7 cellular contexts compared by ENCODE assay signal in the genomic region with DNA sequence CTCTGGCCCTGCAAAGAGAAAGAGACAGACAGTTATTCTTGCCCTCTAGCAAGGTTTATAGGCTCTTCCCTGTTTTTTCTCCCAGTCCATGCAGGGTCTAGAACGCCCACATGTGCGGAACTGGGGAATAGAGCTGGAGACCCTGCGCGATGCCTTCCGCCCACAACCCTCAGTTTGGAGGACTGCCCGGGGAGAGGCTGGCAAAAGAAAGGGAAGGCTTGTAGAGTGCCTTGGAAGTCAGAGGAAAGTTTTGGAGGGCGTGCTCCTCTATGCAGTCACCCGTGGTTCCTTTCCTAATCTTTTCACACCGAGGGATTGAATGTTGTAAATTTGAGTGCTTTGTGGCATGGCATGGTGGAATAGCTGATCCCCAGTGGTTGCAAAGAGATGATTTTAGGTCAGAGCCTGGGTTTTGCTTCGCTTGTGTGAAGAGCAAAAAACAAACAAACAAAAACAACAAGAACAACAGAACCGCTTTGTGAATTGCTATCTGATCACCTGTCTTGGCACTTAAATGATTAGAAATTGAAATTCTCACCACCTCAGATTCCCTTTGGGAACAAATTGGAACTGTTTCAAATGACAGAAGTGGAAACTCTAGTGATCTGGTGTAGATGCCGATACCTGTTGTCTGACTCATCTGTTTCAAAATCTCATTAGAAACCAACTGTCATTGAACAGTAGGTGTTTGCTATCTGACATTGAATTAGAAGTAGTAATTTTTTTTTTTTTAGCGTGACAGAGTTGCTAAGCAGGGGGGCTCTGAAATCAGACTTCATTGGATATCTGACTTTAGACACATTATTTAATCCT. TPM values are rescaled to one million over a fixed set of nuclear protein-coding genes. Genes with fewer than 3 reads are reported as not detected.
DNase-seq lines count a peak whose midpoint lies in the region; ATAC-seq and TF ChIP-seq lines count a peak whose summit lies in the region.

No MANE protein-coding gene starts in this region.

- H3K27ac ChIP-seq in cardiac muscle cell: no peak overlapping the region
- H3K27ac ChIP-seq in prostate gland: no peak overlapping the region

- TF ChIP-seq POLR2A in prostate gland (IDR thresholded peaks at IDR 0.05): no peak

- TF ChIP-seq CTCF in GM12864 (IDR thresholded peaks at IDR 0.05; ENCODE audit: low read depth, low read length, missing control alignments): no peak
- no peak for TF ChIP-seq CTCF in WI38 (IDR thresholded peaks at IDR 0.05; ENCODE audit: low read depth, low read length)
- no peak for TF ChIP-seq CTCF in cardiac muscle cell (IDR thresholded peaks at IDR 0.05; ENCODE audit: low read depth, low read length)
- TF ChIP-seq CTCF in prostate gland (IDR thresholded peaks at IDR 0.05): no peak

- intact Hi-C loops in prostate gland (cut with DNase I): no loop called here

- H3K4me1 ChIP-seq in cardiac muscle cell (ENCODE audit: low read depth): no peaks in the 10 kb centered on the region
- H3K4me1 ChIP-seq in prostate gland (replicated peaks): no peaks in the 10 kb centered on the region

- ATAC-seq in HG03135 (IDR thresholded peaks at IDR 0.05; ENCODE audit: unreplicated experiment): peak; percentile 4
- no peak for ATAC-seq in GM19395 (IDR thresholded peaks at IDR 0.05; ENCODE audit: unreplicated experiment)
- ATAC-seq in HG03469 (IDR thresholded peaks at IDR 0.05; ENCODE audit: unreplicated experiment): no peak

- H3K4me3 ChIP-seq in GM12864 (ENCODE audit: low read depth, low read length) (peak overlapping the region; percentile 73), WI38 (ENCODE audit: low read depth, low read length) (peak overlapping the region; percentile 89), cardiac muscle cell (peak overlapping the region; percentile 60), prostate gland (peak overlapping the region; percentile 48 to 54)

- H3K27me3 ChIP-seq in cardiac muscle cell (peaks cover 29% of the 10 kb centered on the region), prostate gland (replicated peaks; ENCODE audit: insufficient read depth) (no peaks in the 10 kb centered on the region)

- H3K36me3 ChIP-seq in cardiac muscle cell: no peaks in the 10 kb centered on the region
- H3K36me3 ChIP-seq in prostate gland: no peaks in the 10 kb centered on the region

- DNase-seq in GM12864 (ENCODE audit: low read depth) (no peak), cardiac muscle cell (ENCODE audit: low read depth in 1 of 2, low spot score in 1 of 2) (peak; percentile 14 to 31), prostate gland (ENCODE audit: low spot score) (no peak)

- 12% methylated on average over 13 of the region's 13 CpGs for WGBS in prostate gland

- H3K9me3 ChIP-seq in cardiac muscle cell (ENCODE audit: low read depth): no peaks in the 10 kb centered on the region
- H3K9me3 ChIP-seq in prostate gland: no peaks in the 10 kb centered on the region

RNA-seq across cellular contexts. Expression of gene GAS2L3, which starts 1.0 kb away (rescaled TPM):
- total RNA-seq in cardiac muscle cell: 1.1 and 13.9 TPM in 2 replicates
- polyA plus RNA-seq in cardiac muscle cell: 0.07 and 10.4 TPM in 2 replicates
- total RNA-seq in prostate gland: 1 to 10 TPM in 1 of 2 donors, under 1 TPM in 1; 0.18 to 4.6 TPM

Comparison
In these comparisons a context has a peak if more than half of its experiments do, and no peak if none do; other contexts are left out.
1. DNase-seq: peak in cardiac muscle cell (2 of 2); none in GM12864 (single experiment) and prostate gland (single experiment).
2. Peak in every context shown above with its lines, with median percentiles within 50 percentile points of each other: H3K4me3 ChIP-seq.